12 cellular contexts compared by ENCODE assay signal in genomic region chr10:71333154-71333887, GRCh38.
DNase-seq lines count a peak whose midpoint lies in the region; ATAC-seq and TF ChIP-seq lines count a peak whose summit lies in the region.
"Had no signal": no experiment of that assay in that cellular context is flagged by ENCODE, and none has a peak within 500 bp of the region (broad histone marks: within the 10 kb centered on the region; RNA-seq: fewer than 3 reads in every experiment).

No MANE protein-coding gene starts in this region.

- H3K4me3 ChIP-seq in DND-41 (ENCODE audit: low read depth in 1 of 2, low read length in 2 of 2), result no peak overlapping the region; a peak in 1 of 4 replicates
- no peak overlapping the region for H3K4me3 ChIP-seq in Loucy (ENCODE audit: low read length, poor library complexity, severe bottlenecking)
- no peak overlapping the region for H3K4me3 ChIP-seq in WERI-Rb-1 (ENCODE audit: low read depth, low read length)
- H3K4me3 ChIP-seq: colonic mucosa had no signal

- H3K27me3 ChIP-seq in DND-41 (ENCODE audit: insufficient read depth, low read length, poor library complexity), result no peaks in the 10 kb centered on the region
- H3K27me3 ChIP-seq in Loucy (ENCODE audit: insufficient read depth, low read length, poor library complexity, severe bottlenecking), result no peaks in the 10 kb centered on the region
- H3K27me3 ChIP-seq in WERI-Rb-1 (ENCODE audit: insufficient read depth, low read depth, severe bottlenecking), result no peaks in the 10 kb centered on the region
- H3K27me3 ChIP-seq: colonic mucosa had no signal

- H3K4me2 ChIP-seq in DND-41 (ENCODE audit: insufficient read depth, low read length) (no peak overlapping the region), Loucy (ENCODE audit: low read depth, low read length, poor library complexity, severe bottlenecking) (no peak overlapping the region)

- H3K9ac ChIP-seq in DND-41 (ENCODE audit: low read depth, low read length) (peak overlapping the region; percentile 1; the same call in 1 of the 2 replicates), Loucy (ENCODE audit: low read depth, low read length, poor library complexity, severe bottlenecking) (peak overlapping the region; percentile 16)

- DNase-seq in DND-41 (peak; percentile 47), WERI-Rb-1 (no peak), pons (ENCODE audit: low spot score) (peak; percentile 63), SW 1271 (lab: John Stamatoyannopoulos, UW) (no peak)
- DNase-seq: activated naive CD4-positive, alpha-beta T cell; colonic mucosa; stimulated activated naive CD8-positive, alpha-beta T cell treated with anti-CD3 and anti-CD28 coated beads, Interleukin-15, Interleukin-2, amounts not matched to agents 100 U/mL and 50 U/mL, for 24 hours; T-helper 9 cell had no signal

- H3K36me3 ChIP-seq in DND-41 (ENCODE audit: insufficient read depth, low read length) (peaks cover 9% of the 10 kb centered on the region; the same call in 1 of the 2 replicates), Loucy (ENCODE audit: insufficient read depth, low read length) (peaks cover 15% of the 10 kb centered on the region; the same call in 1 of the 2 replicates), WERI-Rb-1 (peaks cover 96% of the 10 kb centered on the region)
- H3K36me3 ChIP-seq: colonic mucosa had no signal

- H3K79me2 ChIP-seq in DND-41 (ENCODE audit: insufficient read depth, low read length) (no peaks in the 10 kb centered on the region), Loucy (ENCODE audit: insufficient read depth, low read length) (no peaks in the 10 kb centered on the region; the same call in 1 of the 2 replicates)

- no peak overlapping the region for H2AFZ ChIP-seq in DND-41 (ENCODE audit: low read depth, low read length)
- no peak overlapping the region for H2AFZ ChIP-seq in Loucy (ENCODE audit: low read length)

- H4K20me1 ChIP-seq in DND-41 (ENCODE audit: insufficient read depth, low read length), result peaks cover 17% of the 10 kb centered on the region
- no peaks in the 10 kb centered on the region for H4K20me1 ChIP-seq in Loucy (ENCODE audit: insufficient read depth, low read length, poor library complexity, severe bottlenecking)

- TF ChIP-seq CTCF in DND-41 (IDR thresholded peaks at IDR 0.05; ENCODE audit: borderline replicate concordance, extremely low read depth, low read length, poor library complexity, severe bottlenecking) (no peak), Loucy (conservative IDR thresholded peaks at IDR 0.05; ENCODE audit: low read length) (no peak), WERI-Rb-1 (IDR thresholded peaks at IDR 0.05; ENCODE audit: low read depth, low read length) (no peak)

- no peaks in the 10 kb centered on the region for H3K9me2 ChIP-seq in Loucy (replicated peaks; ENCODE audit: low read depth, low read length)

- ATAC-seq in DND-41 (ENCODE audit: insufficient read depth, low read depth) (peak; percentile 89), GM19452 (IDR thresholded peaks at IDR 0.05; ENCODE audit: unreplicated experiment) (no peak), HG03439 (IDR thresholded peaks at IDR 0.05; ENCODE audit: unreplicated experiment) (no peak)
- ATAC-seq: HCT116; stimulated activated naive CD8-positive, alpha-beta T cell treated with anti-CD3 and anti-CD28 coated beads, Interleukin-15, Interleukin-2, amounts not matched to agents 100 U/mL and 50 U/mL, for 24 hours had no signal

- H3K9me3 ChIP-seq in DND-41 (ENCODE audit: insufficient read depth, low read length, severe bottlenecking), result no peaks in the 10 kb centered on the region
- no peaks in the 10 kb centered on the region for H3K9me3 ChIP-seq in Loucy (ENCODE audit: insufficient read depth, low read depth, low read length)
- H3K9me3 ChIP-seq in WERI-Rb-1 (ENCODE audit: severe bottlenecking), result no peaks in the 10 kb centered on the region
- H3K9me3 ChIP-seq: colonic mucosa had no signal

- peak overlapping the region; percentile 57 for H3K27ac ChIP-seq in DND-41 (ENCODE audit: low read length)
- peak overlapping the region; percentile 49 for H3K27ac ChIP-seq in WERI-Rb-1
- H3K27ac ChIP-seq: colonic mucosa had no signal

- peaks cover 17% of the 10 kb centered on the region for H3K4me1 ChIP-seq in DND-41 (ENCODE audit: insufficient read depth, low read length)
- H3K4me1 ChIP-seq in Loucy (ENCODE audit: insufficient read depth, low read length, poor library complexity, severe bottlenecking), result peaks cover 3% of the 10 kb centered on the region

- no peaks in the 10 kb centered on the region for H3F3A ChIP-seq in Loucy (ENCODE audit: low read depth)

Comparison
In these comparisons a context has a peak if more than half of its experiments do, and no peak if none do; other contexts are left out.
1. DNase-seq: peak in DND-41 (single experiment) and pons (single experiment); none in WERI-Rb-1 (single experiment) and SW 1271 (0 of 2).